29 cellular contexts compared by ENCODE assay signal in the genomic region with DNA sequence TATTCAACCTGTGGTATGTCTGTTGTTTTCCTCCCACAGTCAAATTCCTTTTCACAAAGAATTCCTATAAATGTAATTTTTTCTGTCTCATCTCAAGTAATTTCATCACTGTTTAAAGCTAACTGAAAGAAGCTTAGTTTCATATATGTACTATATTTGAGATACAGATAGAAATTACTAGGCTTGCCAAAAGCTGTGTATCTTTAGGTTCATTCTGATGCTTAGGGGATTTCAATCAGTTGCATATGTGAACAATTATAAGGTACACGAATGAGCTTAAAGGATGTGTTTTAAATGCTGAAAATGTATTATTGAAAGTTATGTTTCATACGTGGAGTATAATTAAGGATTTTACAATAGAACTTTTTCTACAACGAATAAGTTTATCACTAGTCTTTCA. TPM values are rescaled to one million over a fixed set of nuclear protein-coding genes. Genes with fewer than 3 reads are reported as not detected.
"Had no signal": no experiment of that assay in that cellular context is flagged by ENCODE, and none has a peak within 500 bp of the region (broad histone marks: within the 10 kb centered on the region; RNA-seq: fewer than 3 reads in every experiment).

No MANE protein-coding gene starts in this region.

- H3K4me3 ChIP-seq: left lung, lower lobe of right lung, pancreas, right atrium auricular region, right lobe of liver, smooth muscle cell, tibial nerve, uterus had no signal

- H3K27ac ChIP-seq: left lung, lower lobe of right lung, pancreas, right atrium auricular region, right lobe of liver, tibial nerve, uterus had no signal

- H3K9me3 ChIP-seq: left lung, lower lobe of right lung, pancreas, right atrium auricular region, right lobe of liver, tibial nerve, uterus had no signal

- ATAC-seq: left colon; left lung; lower lobe of right lung; naive thymus-derived CD8-positive, alpha-beta T cell; pancreas; right lobe of liver; stimulated activated memory B cell treated with anti-CD40 and anti-IgM and Interleukin-4, amounts not matched to agents 10 μg/mL and 1 μg/mL and 100 μg/mL, for 72 hours; stimulated activated naive CD8-positive, alpha-beta T cell treated with anti-CD3 and anti-CD28 coated beads, Interleukin-15, amount 100 ng/mL, for 72 hours had no signal

- DNase-seq: immature natural killer cell; kidney; left colon; left lung; lower lobe of right lung; mammary epithelial cell; mesenchymal stem cell; naive thymus-derived CD8-positive, alpha-beta T cell; nucleus accumbens; pancreas; right lobe of liver; stimulated activated CD4-positive, alpha-beta T cell treated with anti-CD3 and anti-CD28 coated beads, Interleukin-1b, Interleukin-23, amount 100 ng/mL, for 48 hours; stimulated activated CD4-positive, alpha-beta T cell treated with anti-CD3 and anti-CD28 coated beads, Interleukin-2, amount 100 ng/mL, for 48 hours; stimulated activated CD4-positive, alpha-beta T cell treated with anti-CD3 and anti-CD28 coated beads, Interleukin-4, amount 100 ng/mL, for 4 hours; stimulated activated CD8-positive, alpha-beta memory T cell treated with anti-CD3 and anti-CD28 coated beads, Interleukin-4, amount 100 ng/mL, for 48 hours; stimulated activated naive CD4-positive, alpha-beta T cell treated with Interleukin-2 at 50 U/mL for 16 hours; stimulated activated naive CD8-positive, alpha-beta T cell treated with anti-CD3 and anti-CD28 coated beads, Interleukin-15, amount 100 ng/mL, for 72 hours; substantia nigra; uterus had no signal

- H3K4me2 ChIP-seq: smooth muscle cell had no signal

- H3K27me3 ChIP-seq: left lung, pancreas, right atrium auricular region, right lobe of liver, tibial nerve, uterus had no signal

- H3K36me3 ChIP-seq: left lung, lower lobe of right lung, pancreas, right atrium auricular region, tibial nerve, uterus had no signal

- H3K4me1 ChIP-seq: left lung, lower lobe of right lung, right atrium auricular region, right lobe of liver, tibial nerve, uterus had no signal

RNA-seq across cellular contexts. Expression of a gene that starts 59.2 kb away (rescaled TPM):
- total RNA-seq: kidney; left colon; left lung; lower lobe of right lung; naive thymus-derived CD8-positive, alpha-beta T cell; neural crest cell; osteoblast; pancreas; progenitor cell of endocrine pancreas; pulmonary artery endothelial cell; renal cortical epithelial cell; skeletal muscle tissue; tibial nerve had no signal
